Comparison of ENCODE assay signal across 8 cellular contexts in genomic region chr2:204545861-204546773, GRCh38. TPM values are rescaled to one million over a fixed set of nuclear protein-coding genes. Genes with fewer than 3 reads are reported as not detected.
DNase-seq lines count a peak whose midpoint lies in the region; TF ChIP-seq lines count a peak whose summit lies in the region.

No MANE protein-coding gene starts in this region.

- TF ChIP-seq EP300 in Ishikawa (IDR thresholded peaks at IDR 0.05; ENCODE audit: borderline replicate concordance): no peak

- no peak for TF ChIP-seq RAD21 in Ishikawa (IDR thresholded peaks at IDR 0.05; ENCODE audit: low read depth)

- peak overlapping the region; percentile 85 for H3K4me3 Mint-ChIP-seq in activated naive CD8-positive, alpha-beta T cell

- H3K4me1 ChIP-seq in skeletal muscle tissue (ENCODE audit: control insufficient read depth in 3 of 3, insufficient read depth in 3 of 3, low read length in 3 of 3): peaks cover 14 to 25% (median 17%) of the 10 kb centered on the region in 3 donors

- H3K9ac ChIP-seq in skeletal muscle tissue (ENCODE audit: low read depth in 1 of 3, low read length in 3 of 3): peak overlapping the region; percentile 48 to 80 (median 76)

- no peaks in the 10 kb centered on the region for H3K9me3 Mint-ChIP-seq in activated naive CD8-positive, alpha-beta T cell (ENCODE audit: low read depth)

- peaks cover 15% of the 10 kb centered on the region for H3K27me3 Mint-ChIP-seq in activated naive CD8-positive, alpha-beta T cell

- H3K27ac Mint-ChIP-seq in activated naive CD8-positive, alpha-beta T cell: no peak overlapping the region

- H3K27me3 ChIP-seq in skeletal muscle tissue (ENCODE audit: control insufficient read depth in 3 of 3, insufficient read depth in 3 of 3, low read length in 3 of 3): no peaks in the 10 kb centered on the region

- DNase-seq in activated T-cell treated with anti-CD3 and anti-CD28 coated beads for 48 hours (ENCODE audit: low read depth) (peak; percentile 0), activated T-cell treated with anti-CD3 and anti-CD28 coated beads for 4 hours (no peak), H4 (ENCODE audit: low spot score) (no peak), cerebellar cortex (ENCODE audit: low spot score) (no peak)

- no peaks in the 10 kb centered on the region for H3K36me3 ChIP-seq in skeletal muscle tissue (ENCODE audit: control insufficient read depth in 3 of 3, insufficient read depth in 3 of 3, low read length in 3 of 3)

- peak overlapping the region; percentile 62 for H3K4me3 ChIP-seq in iPS-18c (ENCODE audit: insufficient read depth, low read depth, low read length)
- H3K4me3 ChIP-seq in skeletal muscle tissue (ENCODE audit: low read length in 3 of 3): peak overlapping the region; percentile 74 to 85 (median 85)

- no peaks in the 10 kb centered on the region for H3K9me3 ChIP-seq in iPS-18c (ENCODE audit: control insufficient read depth, insufficient read depth, low read length)
- no peaks in the 10 kb centered on the region for H3K9me3 ChIP-seq in skeletal muscle tissue (ENCODE audit: control insufficient read depth in 3 of 3, low read length in 3 of 3)

- no peak overlapping the region for H3K27ac ChIP-seq in skeletal muscle tissue (ENCODE audit: low read depth, low read length)

- H3K4me1 Mint-ChIP-seq in activated naive CD8-positive, alpha-beta T cell (ENCODE audit: low read depth): peaks cover 13% of the 10 kb centered on the region

- H3K36me3 Mint-ChIP-seq in activated naive CD8-positive, alpha-beta T cell: no peaks in the 10 kb centered on the region

TF ChIP-seq in Ishikawa, 13 proteins besides CTCF, POLR2A, EP300 and RAD21:
- TF ChIP-seq FOXM1 (IDR thresholded peaks at IDR 0.05; ENCODE audit: borderline replicate concordance, low read depth) (no peak), TAF1 (IDR thresholded peaks at IDR 0.05; ENCODE audit: low read depth) (no peak), MAX (IDR thresholded peaks at IDR 0.05) (peak; percentile 72), CEBPB (IDR thresholded peaks at IDR 0.05) (peak; percentile 58)

RNA-seq across cellular contexts. Expression of gene PARD3B, which starts 0.8 kb away (rescaled TPM):
- 19.8 TPM for total RNA-seq in skeletal muscle tissue
- 0.37 and 0.68 TPM in 2 replicates for total RNA-seq in H4 (2014; rRNA removed; shearing (Covaris generic))

Comparison
In these comparisons a context has a peak if more than half of its experiments do, and no peak if none do; other contexts are left out.
1. RNA of gene PARD3B, which starts 0.8 kb away (total RNA-seq): 19.8 TPM in skeletal muscle tissue (single experiment); 0.37 to 0.68 TPM in H4; every median in the first group is over 10 times any median in the second.